1 cellular context compared by ENCODE assay signal in the genomic region with DNA sequence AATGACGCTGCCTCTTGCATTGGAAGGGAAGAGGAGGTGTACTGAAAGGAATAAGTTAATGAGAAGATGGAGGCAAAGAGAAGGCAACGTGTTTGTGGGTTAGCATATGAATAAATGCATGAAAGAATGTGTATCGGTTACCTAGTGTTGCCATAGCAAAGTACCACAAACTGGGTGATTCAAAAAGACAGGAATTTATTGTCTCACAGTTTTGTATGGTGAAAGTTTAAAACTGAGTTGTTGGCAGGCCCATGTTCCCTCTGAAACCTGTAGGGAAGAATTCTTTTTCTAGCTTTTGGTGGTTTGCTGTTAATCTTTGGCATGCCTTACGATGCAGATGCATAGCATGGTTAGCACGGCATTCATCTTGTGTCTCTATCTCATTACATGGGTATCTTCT.
TF ChIP-seq lines count a peak whose summit lies in the region.

No MANE protein-coding gene starts in this region.

TF ChIP-seq in WTC11, 78 proteins besides CTCF, POLR2A, EP300 and RAD21:
- TF ChIP-seq ZMAT4 (CRISPR knock-in tag; IDR thresholded peaks at IDR 0.05) (no peak), CBFB (CRISPR knock-in tag; IDR thresholded peaks at IDR 0.05; ENCODE audit: low read depth) (no peak), NR3C1 (CRISPR knock-in tag; conservative IDR thresholded peaks at IDR 0.05; ENCODE audit: low read depth) (no peak), HMGA2 (CRISPR knock-in tag; IDR thresholded peaks at IDR 0.05) (no peak)
- TF ChIP-seq, protein P1, sequence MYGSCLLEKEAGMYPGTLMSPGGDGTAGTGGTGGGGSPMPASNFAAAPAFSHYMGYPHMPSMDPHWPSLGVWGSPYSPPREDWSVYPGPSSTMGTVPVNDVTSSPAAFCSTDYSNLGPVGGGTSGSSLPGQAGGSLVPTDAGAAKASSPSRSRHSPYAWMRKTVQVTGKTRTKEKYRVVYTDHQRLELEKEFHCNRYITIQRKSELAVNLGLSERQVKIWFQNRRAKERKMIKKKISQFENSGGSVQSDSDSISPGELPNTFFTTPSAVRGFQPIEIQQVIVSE (CRISPR knock-in tag; IDR thresholded peaks at IDR 0.05; ENCODE audit: borderline replicate concordance): no peak
